Comparison of ENCODE assay signal across 9 cellular contexts in genomic region chrX:44914532-44915198, GRCh38. TPM values are rescaled to one million over a fixed set of nuclear protein-coding genes. Genes with fewer than 3 reads are reported as not detected.
A peak's percentile ranks its signal among the peaks of the same experiment; 100 is the strongest.
DNase-seq lines count a peak whose midpoint lies in the region; ATAC-seq, FAIRE-seq and TF ChIP-seq lines count a peak whose summit lies in the region.
"Had no signal": no experiment of that assay in that cellular context is flagged by ENCODE, and none has a peak within 500 bp of the region (broad histone marks: within the 10 kb centered on the region; RNA-seq: fewer than 3 reads in every experiment).

No MANE protein-coding gene starts in this region.

- H3K9me3 Mint-ChIP-seq in activated CD4-positive, alpha-beta T cell treated with anti-CD3 and anti-CD28 coated beads, Interleukin-2, amount 10 ng/mL, durations not matched to agents 7 days and 5 days: no peaks in the 10 kb centered on the region

- POLR2A ChIA-PET in activated CD4-positive, alpha-beta T cell treated with anti-CD3 and anti-CD28 coated beads, Interleukin-2, amount 10 ng/mL, durations not matched to agents 7 days and 5 days (lab: Charles Lee): no interaction called here

- H3K27ac Mint-ChIP-seq in activated CD4-positive, alpha-beta T cell treated with anti-CD3 and anti-CD28 coated beads, Interleukin-2, amount 10 ng/mL, durations not matched to agents 7 days and 5 days: no peak overlapping the region

- H3K4me1 ChIP-seq in uterus (peaks cover 0 to 14% of the 10 kb centered on the region in 2 donors), trophoblast cell (ENCODE audit: control insufficient read depth in 1 of 2, insufficient read depth in 2 of 2, low read length in 2 of 2) (no peaks in the 10 kb centered on the region)

- peaks cover 26% of the 10 kb centered on the region for H3K4me1 Mint-ChIP-seq in activated CD4-positive, alpha-beta T cell treated with anti-CD3 and anti-CD28 coated beads, Interleukin-2, amount 10 ng/mL, durations not matched to agents 7 days and 5 days

- no peak overlapping the region for H4K12ac ChIP-seq in trophoblast cell (ENCODE audit: low read depth, low read length)

- ATAC-seq in GM21786 (IDR thresholded peaks at IDR 0.05; ENCODE audit: unreplicated experiment) (peak; percentile 84), left colon (peak; percentile 45)

- H3K4me2 ChIP-seq in trophoblast cell (ENCODE audit: low read length): no peak overlapping the region

- no peak overlapping the region for H4K8ac ChIP-seq in trophoblast cell (ENCODE audit: low read depth, low read length)

- H3K23ac ChIP-seq in trophoblast cell (ENCODE audit: low read length): no peak overlapping the region

- TF ChIP-seq POLR2A in GM12892 (IDR thresholded peaks at IDR 0.05; ENCODE audit: low read depth, low read length) (no peak), uterus (IDR thresholded peaks at IDR 0.05) (no peak)

- CTCF ChIA-PET in activated CD4-positive, alpha-beta T cell treated with anti-CD3 and anti-CD28 coated beads, Interleukin-2, amount 10 ng/mL, durations not matched to agents 7 days and 5 days (lab: Charles Lee): no interaction called here

- no peak for TF ChIP-seq CTCF in uterus (IDR thresholded peaks at IDR 0.05)

- no CpG with 5 or more reads among the region's 2 CpGs for WGBS in trophoblast cell (ENCODE audit: extremely low coverage, insufficient coverage, insufficient read length)

- no peak overlapping the region for H2BK120ac ChIP-seq in trophoblast cell (ENCODE audit: insufficient read depth, low read length, poor library complexity)

- no peak overlapping the region for H3K4me3 Mint-ChIP-seq in activated CD4-positive, alpha-beta T cell treated with anti-CD3 and anti-CD28 coated beads, Interleukin-2, amount 10 ng/mL, durations not matched to agents 7 days and 5 days

- H3K27me3 Mint-ChIP-seq in activated CD4-positive, alpha-beta T cell treated with anti-CD3 and anti-CD28 coated beads, Interleukin-2, amount 10 ng/mL, durations not matched to agents 7 days and 5 days: no peaks in the 10 kb centered on the region

- H3K4me3 ChIP-seq in uterus (no peak overlapping the region), trophoblast cell (ENCODE audit: low read depth, low read length) (no peak overlapping the region)

- H3K27ac ChIP-seq in uterus (no peak overlapping the region), trophoblast cell (ENCODE audit: low read depth, low read length) (no peak overlapping the region)

- H3K36me3 ChIP-seq in uterus (no peaks in the 10 kb centered on the region), trophoblast cell (ENCODE audit: control insufficient read depth in 1 of 2, insufficient read depth in 2 of 2, low read length in 2 of 2) (peaks cover 0 to 1% of the 10 kb centered on the region in 2 experiments)

- H3K18ac ChIP-seq in trophoblast cell (ENCODE audit: low read length): no peak overlapping the region

- H3K9me3 ChIP-seq in uterus (no peaks in the 10 kb centered on the region), trophoblast cell (ENCODE audit: insufficient read depth, low read depth, low read length) (no peaks in the 10 kb centered on the region)

- H2BK12ac ChIP-seq in trophoblast cell (ENCODE audit: low read length): no peak overlapping the region

- H3K36me3 Mint-ChIP-seq in activated CD4-positive, alpha-beta T cell treated with anti-CD3 and anti-CD28 coated beads, Interleukin-2, amount 10 ng/mL, durations not matched to agents 7 days and 5 days (ENCODE audit: low read depth): peaks cover 8% of the 10 kb centered on the region

- H2AK5ac ChIP-seq in trophoblast cell (ENCODE audit: low read length): no peak overlapping the region

- H3K79me2 ChIP-seq in trophoblast cell (ENCODE audit: control insufficient read depth, insufficient read depth, low read length, poor library complexity): no peaks in the 10 kb centered on the region

- H3K27me3 ChIP-seq in uterus (no peaks in the 10 kb centered on the region), trophoblast cell (ENCODE audit: insufficient read depth, low read length) (no peaks in the 10 kb centered on the region)

- H2BK5ac ChIP-seq in trophoblast cell (ENCODE audit: low read depth, low read length, poor library complexity): no peak overlapping the region

- H3K14ac ChIP-seq in trophoblast cell (ENCODE audit: low read length): no peak overlapping the region

- no peaks in the 10 kb centered on the region for H3K79me1 ChIP-seq in trophoblast cell (ENCODE audit: low read length)

- no peak overlapping the region for H2AFZ ChIP-seq in trophoblast cell (ENCODE audit: insufficient read depth, low read length, poor library complexity)

- H4K91ac ChIP-seq in trophoblast cell (ENCODE audit: low read depth, low read length): no peak overlapping the region

- DNase-seq in GM12892 (ENCODE audit: insufficient read length) (no peak), M059J (ENCODE audit: low read depth) (peak; percentile 12), left colon (no peak), uterus (no peak), trophoblast cell (no peak)
- no peak for DNase-seq in stimulated activated CD4-positive, alpha-beta T cell treated with anti-CD3 and anti-CD28 coated beads, Interleukin-12 subunit alpha, Interleukin-12 subunit beta, amount 100 ng/mL, for 4 hours
- DNase-seq in activated CD4-positive, alpha-beta T cell treated with anti-CD3 and anti-CD28 coated beads, Interleukin-2, amount 10 ng/mL, durations not matched to agents 7 days and 5 days: no peak
- DNase-seq: NCI-H1092 treated with DMSO at 0.1 percent for 48 hours had no signal

- no peak overlapping the region for H3K9ac ChIP-seq in trophoblast cell (ENCODE audit: low read length)

- no peak overlapping the region for H3K4ac ChIP-seq in trophoblast cell (ENCODE audit: low read depth, low read length)

- intact Hi-C loops in left colon (cut with DNase I, micrococcal nuclease): no loop called here
- intact Hi-C loops in uterus (cut with DNase I; ENCODE audit: low total_unique reads): no loop called here

- peak; percentile 33 for FAIRE-seq in GM12892 (lab: Jason Lieb, UNC)

RNA-seq across cellular contexts. Expression of gene KDM6A, which starts 41.7 kb away (rescaled TPM):
- 20.0 TPM for polyA plus RNA-seq in GM12892 (2012; ENCODE audit: missing spikeins)
- total RNA-seq in M059J (2014; rRNA removed; shearing (Covaris generic)): 17.9 and 25.5 TPM in 2 replicates
- total RNA-seq in left colon (10 to 100 TPM; 38.5 to 42.2 TPM), uterus (10 to 100 TPM; 26.2 to 69.0 (median 57.9) TPM)
- 60.3 and 60.8 TPM in 2 replicates for polyA plus RNA-seq in trophoblast cell (2013)
- 10 to 100 TPM; 26.6 to 27.6 TPM for total RNA-seq in activated CD4-positive, alpha-beta T cell treated with anti-CD3 and anti-CD28 coated beads, Interleukin-2, amount 10 ng/mL, durations not matched to agents 7 days and 5 days
